Comparison of ENCODE assay signal across 8 cellular contexts in the genomic region with DNA sequence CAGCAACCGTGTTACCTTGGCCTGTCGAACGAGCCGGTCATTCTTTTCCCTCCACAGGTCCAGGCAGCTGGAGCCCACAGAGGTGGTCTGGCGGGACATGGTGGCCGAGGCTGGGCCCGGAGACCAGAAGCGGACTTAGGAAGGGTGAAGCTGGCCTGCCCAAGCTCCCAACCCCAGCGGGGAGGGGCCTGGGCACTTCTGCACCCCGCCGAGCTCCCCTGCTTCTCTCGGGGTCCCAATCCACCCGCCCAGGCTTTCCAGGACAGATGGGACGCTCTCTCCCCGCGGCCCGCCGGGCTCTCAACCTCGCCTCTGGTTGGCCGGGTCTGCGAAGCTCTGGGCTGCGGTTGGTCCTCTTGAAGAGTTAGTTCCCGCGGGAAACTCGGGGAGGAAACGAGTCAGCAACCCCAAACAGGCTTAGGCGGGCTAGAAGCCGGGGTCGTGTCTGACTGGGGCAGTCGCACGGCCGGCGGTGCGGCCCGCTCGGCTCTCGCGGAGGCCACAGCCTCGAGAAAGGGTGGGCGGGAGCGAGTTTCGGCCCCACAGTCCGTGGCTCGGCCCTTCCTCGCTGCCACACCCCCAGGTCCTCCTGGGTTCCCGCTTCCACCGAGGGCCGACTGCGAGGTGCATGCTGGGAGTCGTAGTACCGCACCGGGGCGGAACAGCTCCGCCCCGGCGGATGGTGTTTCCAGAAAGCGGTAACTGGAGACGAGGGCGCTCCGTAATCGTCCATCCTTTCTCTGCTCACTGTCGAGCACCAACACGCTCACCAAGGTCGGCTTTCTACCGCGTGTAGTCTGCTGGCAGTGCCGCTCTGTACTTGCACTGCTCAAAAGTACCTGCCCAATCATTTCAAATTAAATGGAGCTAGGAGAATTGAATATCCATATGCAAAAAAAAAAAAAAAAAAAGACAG. TPM values are rescaled to one million over a fixed set of nuclear protein-coding genes. Genes with fewer than 3 reads are reported as not detected.
A peak's percentile ranks its signal among the peaks of the same experiment; 100 is the strongest.
DNase-seq lines count a peak whose midpoint lies in the region; ATAC-seq and TF ChIP-seq lines count a peak whose summit lies in the region.

A gene (minus strand): TSS at position 517 of the 916 bp plus-strand sequence. CDS start 418 bp downstream, at position 99.

- H3K27ac Mint-ChIP-seq in activated B cell treated with CpG ODN at 0.5 μM for 24 hours = peak within 1 kb of the TSS; percentile 74

- peaks cover 22% of the 10 kb centered on the region for H3K4me1 Mint-ChIP-seq in activated B cell treated with CpG ODN at 0.5 μM for 24 hours

- no peaks in the 10 kb centered on the region for H3K9me3 Mint-ChIP-seq in activated B cell treated with CpG ODN at 0.5 μM for 24 hours

- POLR2A ChIA-PET in AG04449 (lab: Yijun Ruan, JAX) (interaction anchor here (0.6 to 2.2 kb wide), 11 partner anchors 8 to 35 kb away, joined by 3 to 10 read pairs (median 4); a partner anchor contains a TSS), activated B cell treated with CpG ODN at 0.5 μM for 24 hours (lab: Charles Lee) (interaction anchor here (0.6 to 3.4 kb wide), 16 partner anchors 8 to 1949 kb away, joined by 3 to 43 read pairs (median 12); a partner anchor contains a TSS)

- no peaks in the 10 kb centered on the region for H3K27me3 Mint-ChIP-seq in activated B cell treated with CpG ODN at 0.5 μM for 24 hours

- no peak for TF ChIP-seq CTCF in AG04449 (IDR thresholded peaks at IDR 0.05; ENCODE audit: insufficient read depth, low read length, missing control alignments)
- no peak for TF ChIP-seq CTCF in activated B cell treated with CpG ODN at 0.5 μM for 24 hours (IDR thresholded peaks at IDR 0.05)

- CTCF ChIA-PET in AG04449 (lab: Yijun Ruan, JAX) (interaction anchor here (0.9 to 9.2 kb wide), 6 partner anchors 9 to 180 kb away, joined by 3 to 127 read pairs (median 8); a partner anchor contains a TSS), activated B cell treated with CpG ODN at 0.5 μM for 24 hours (lab: Charles Lee) (interaction anchor here (0.6 to 2.2 kb wide), 11 partner anchors 9 to 532 kb away, joined by 3 to 11 read pairs (median 3); a partner anchor contains a TSS)

- DNase-seq in AG04449 (ENCODE audit: low read depth, low spot score) (peak; percentile 57), NCI-H2227 (lab: John Stamatoyannopoulos, UW; ENCODE audit: unreplicated experiment) (peak; percentile 93), activated B cell treated with CpG ODN at 0.5 μM for 24 hours (peak; percentile 80), iris pigment epithelial cell (ENCODE audit: low read depth) (peak; percentile 95)
- peak; percentile 75 for DNase-seq in central memory CD4-positive, alpha-beta T cell
- DNase-seq in stimulated activated CD4-positive, alpha-beta T cell treated with anti-CD3 and anti-CD28 coated beads, Interleukin-12 subunit alpha, Interleukin-12 subunit beta, amount 100 ng/mL, for 24 hours (ENCODE audit: low read depth in 2 of 2) = peak; percentile 75 to 78

- ATAC-seq in GM18870 (IDR thresholded peaks at IDR 0.05; ENCODE audit: unreplicated experiment) (peak; percentile 79), HG03135 (IDR thresholded peaks at IDR 0.05; ENCODE audit: unreplicated experiment) (peak; percentile 80), activated B cell treated with CpG ODN at 0.5 μM for 24 hours (ENCODE audit: low read depth) (peak; percentile 92)

- peak within 1 kb of the TSS; percentile 88 for H3K4me3 Mint-ChIP-seq in activated B cell treated with CpG ODN at 0.5 μM for 24 hours

- peak within 1 kb of the TSS; percentile 89 for H3K4me3 ChIP-seq in AG04449 (ENCODE audit: low read depth, low read length)

- intact Hi-C loops in activated B cell treated with CpG ODN at 0.5 μM for 24 hours (cut with micrococcal nuclease) = loop anchor here (1.0 kb wide), 6 partner anchors 7 to 90 kb away; a partner anchor contains a TSS

- peaks cover 9% of the 10 kb centered on the region for H3K36me3 Mint-ChIP-seq in activated B cell treated with CpG ODN at 0.5 μM for 24 hours (ENCODE audit: low read depth)

RNA-seq across cellular contexts. Expression of the gene that starts here (rescaled TPM):
- 27.4 and 28.8 TPM in 2 replicates for total RNA-seq in activated B cell treated with CpG ODN at 0.5 μM for 24 hours

Comparison
In these comparisons a context has a peak if more than half of its experiments do, and no peak if none do; other contexts are left out.
1. Peak in every context shown above with its lines: DNase-seq, ATAC-seq and H3K4me3 ChIP-seq.